ENCODE assay signal across 1 cellular context in the genomic region with DNA sequence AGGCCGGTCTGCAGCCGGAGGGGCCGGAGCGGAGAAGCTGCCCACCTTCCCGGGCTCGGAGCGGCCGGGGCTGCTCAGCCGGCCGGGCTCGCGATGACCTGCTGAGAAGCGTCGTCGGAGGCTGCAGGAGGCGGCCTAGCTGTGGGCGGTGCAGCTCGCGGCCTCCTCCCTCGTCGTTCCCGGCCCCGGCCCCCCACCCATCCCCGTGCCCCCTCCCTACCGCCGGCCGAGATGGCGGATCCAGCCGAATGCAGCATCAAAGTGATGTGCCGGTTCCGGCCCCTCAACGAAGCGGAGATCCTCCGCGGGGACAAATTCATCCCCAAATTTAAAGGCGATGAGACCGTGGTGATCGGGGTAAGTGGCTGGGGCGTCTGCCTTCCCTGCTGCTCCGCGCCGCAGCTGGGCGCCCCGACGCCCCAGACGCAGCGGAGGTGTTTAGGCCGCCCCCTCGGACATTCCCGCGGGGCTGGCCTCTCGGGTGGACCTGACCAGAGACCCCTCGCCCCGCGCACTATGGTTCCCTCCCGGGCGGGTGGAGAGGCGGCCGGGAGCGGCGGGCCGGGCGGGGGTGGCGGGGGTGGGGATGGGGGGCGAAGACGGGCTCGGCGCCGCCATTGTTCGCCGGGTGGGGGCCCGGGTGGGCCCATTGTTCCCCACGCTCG.
TF ChIP-seq lines count a peak whose summit lies in the region.

No MANE protein-coding gene starts in this region.

TF ChIP-seq in HEK293, 187 proteins besides CTCF, POLR2A, EP300 and RAD21 (continued from another document):
- TF ChIP-seq, protein P1, sequence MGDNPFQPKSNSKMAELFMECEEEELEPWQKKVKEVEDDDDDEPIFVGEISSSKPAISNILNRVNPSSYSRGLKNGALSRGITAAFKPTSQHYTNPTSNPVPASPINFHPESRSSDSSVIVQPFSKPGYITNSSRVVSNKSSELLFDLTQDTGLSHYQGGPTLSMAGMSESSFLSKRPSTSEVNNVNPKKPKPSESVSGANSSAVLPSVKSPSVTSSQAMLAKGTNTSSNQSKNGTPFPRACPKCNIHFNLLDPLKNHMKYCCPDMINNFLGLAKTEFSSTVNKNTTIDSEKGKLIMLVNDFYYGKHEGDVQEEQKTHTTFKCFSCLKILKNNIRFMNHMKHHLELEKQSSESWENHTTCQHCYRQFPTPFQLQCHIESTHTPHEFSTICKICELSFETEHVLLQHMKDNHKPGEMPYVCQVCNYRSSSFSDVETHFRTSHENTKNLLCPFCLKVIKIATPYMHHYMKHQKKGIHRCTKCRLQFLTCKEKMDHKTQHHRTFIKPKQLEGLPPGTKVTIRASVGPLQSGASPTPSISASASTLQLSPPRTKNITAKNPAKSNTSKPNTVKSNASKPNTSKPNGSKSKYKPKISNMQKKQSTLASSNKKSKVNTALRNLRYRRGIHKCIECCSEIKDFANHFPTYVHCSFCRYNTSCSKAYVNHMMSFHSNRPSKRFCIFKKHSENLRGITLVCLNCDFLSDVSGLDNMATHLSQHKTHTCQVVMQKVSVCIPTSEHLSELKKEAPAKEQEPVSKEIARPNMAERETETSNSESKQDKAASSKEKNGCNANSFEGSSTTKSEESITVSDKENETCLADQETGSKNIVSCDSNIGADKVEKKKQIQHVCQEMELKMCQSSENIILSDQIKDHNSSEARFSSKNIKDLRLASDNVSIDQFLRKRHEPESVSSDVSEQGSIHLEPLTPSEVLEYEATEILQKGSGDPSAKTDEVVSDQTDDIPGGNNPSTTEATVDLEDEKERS (tag by site-specific recombination; IDR thresholded peaks at IDR 0.05): no peak
- TF ChIP-seq ZNF560 (tag by site-specific recombination; IDR thresholded peaks at IDR 0.05; ENCODE audit: borderline replicate concordance) (no peak), ZNF2 (tag by site-specific recombination; IDR thresholded peaks at IDR 0.05) (no peak), KLF1 (tag by site-specific recombination; IDR thresholded peaks at IDR 0.05) (no peak), WT1 (tag by site-specific recombination; IDR thresholded peaks at IDR 0.05) (no peak), ZNF341 (tag by site-specific recombination; IDR thresholded peaks at IDR 0.05; ENCODE audit: low read depth) (no peak), ZNF121 (tag by site-specific recombination; IDR thresholded peaks at IDR 0.05) (no peak), TCF7L2 (IDR thresholded peaks at IDR 0.05; ENCODE audit: borderline replicate concordance, low read depth, low read length) (peak; percentile 54; the same call in 1 of the 2 replicates), ZNF777 (tag by site-specific recombination; IDR thresholded peaks at IDR 0.05; ENCODE audit: borderline replicate concordance) (peak; percentile 58; the same call in 1 of the 2 replicates)
- TF ChIP-seq, protein P2, sequence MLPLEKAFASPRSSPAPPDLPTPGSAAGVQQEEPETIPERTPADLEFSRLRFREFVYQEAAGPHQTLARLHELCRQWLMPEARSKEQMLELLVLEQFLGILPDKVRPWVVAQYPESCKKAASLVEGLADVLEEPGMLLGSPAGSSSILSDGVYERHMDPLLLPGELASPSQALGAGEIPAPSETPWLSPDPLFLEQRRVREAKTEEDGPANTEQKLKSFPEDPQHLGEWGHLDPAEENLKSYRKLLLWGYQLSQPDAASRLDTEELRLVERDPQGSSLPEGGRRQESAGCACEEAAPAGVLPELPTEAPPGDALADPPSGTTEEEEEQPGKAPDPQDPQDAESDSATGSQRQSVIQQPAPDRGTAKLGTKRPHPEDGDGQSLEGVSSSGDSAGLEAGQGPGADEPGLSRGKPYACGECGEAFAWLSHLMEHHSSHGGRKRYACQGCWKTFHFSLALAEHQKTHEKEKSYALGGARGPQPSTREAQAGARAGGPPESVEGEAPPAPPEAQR (tag by site-specific recombination; IDR thresholded peaks at IDR 0.05): no peak
- TF ChIP-seq, protein P3, sequence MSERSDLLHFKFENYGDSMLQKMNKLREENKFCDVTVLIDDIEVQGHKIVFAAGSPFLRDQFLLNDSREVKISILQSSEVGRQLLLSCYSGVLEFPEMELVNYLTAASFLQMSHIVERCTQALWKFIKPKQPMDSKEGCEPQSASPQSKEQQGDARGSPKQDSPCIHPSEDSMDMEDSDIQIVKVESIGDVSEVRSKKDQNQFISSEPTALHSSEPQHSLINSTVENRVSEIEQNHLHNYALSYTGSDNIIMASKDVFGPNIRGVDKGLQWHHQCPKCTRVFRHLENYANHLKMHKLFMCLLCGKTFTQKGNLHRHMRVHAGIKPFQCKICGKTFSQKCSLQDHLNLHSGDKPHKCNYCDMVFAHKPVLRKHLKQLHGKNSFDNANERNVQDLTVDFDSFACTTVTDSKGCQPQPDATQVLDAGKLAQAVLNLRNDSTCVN (tag by site-specific recombination; optimal IDR thresholded peaks at IDR 0.05): peak; percentile 24
- TF ChIP-seq, protein P4, sequence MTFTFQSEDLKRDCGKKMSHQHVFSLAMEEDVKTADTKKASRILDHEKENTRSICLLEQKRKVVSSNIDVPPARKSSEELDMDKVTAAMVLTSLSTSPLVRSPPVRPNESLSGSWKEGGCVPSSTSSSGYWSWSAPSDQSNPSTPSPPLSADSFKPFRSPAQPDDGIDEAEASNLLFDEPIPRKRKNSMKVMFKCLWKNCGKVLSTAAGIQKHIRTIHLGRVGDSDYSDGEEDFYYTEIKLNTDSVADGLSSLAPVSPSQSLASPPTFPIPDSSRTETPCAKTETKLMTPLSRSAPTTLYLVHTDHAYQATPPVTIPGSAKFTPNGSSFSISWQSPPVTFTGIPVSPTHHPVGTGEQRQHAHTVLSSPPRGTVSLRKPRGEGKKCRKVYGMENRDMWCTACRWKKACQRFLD (tag by site-specific recombination; IDR thresholded peaks at IDR 0.05): no peak
